ENCODE assay signal across 8 cellular contexts in the genomic region with DNA sequence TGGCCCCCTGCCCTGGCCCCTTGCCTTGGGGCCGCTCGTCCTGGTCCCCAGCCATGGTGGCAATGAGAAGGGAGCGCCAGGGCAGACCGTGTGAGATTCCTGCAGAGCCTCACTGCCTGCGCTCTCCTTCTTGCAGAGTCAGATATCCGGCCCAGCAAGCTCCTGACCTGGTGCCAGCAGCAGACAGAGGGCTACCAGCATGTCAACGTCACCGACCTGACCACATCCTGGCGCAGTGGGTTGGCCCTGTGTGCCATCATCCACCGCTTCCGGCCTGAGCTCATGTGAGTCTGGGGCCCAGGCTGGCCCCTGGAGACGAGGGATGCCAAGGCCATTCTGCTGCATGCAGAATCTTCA.
DNase-seq lines count a peak whose midpoint lies in the region; ATAC-seq and TF ChIP-seq lines count a peak whose summit lies in the region.

No MANE protein-coding gene starts in this region.

- peak; percentile 56 for DNase-seq in CD1c-positive myeloid dendritic cell (ENCODE audit: extremely low spot score)
- DNase-seq in Jurkat, Clone E6-1 (ENCODE audit: low read depth, low spot score), result peak; percentile 93
- DNase-seq in activated CD4-positive, alpha-beta T cell treated with anti-CD3 and anti-CD28 coated beads, Interleukin-2, amount 10 ng/mL, durations not matched to agents 7 days and 5 days, result peak; percentile 94
- DNase-seq in choroid plexus epithelial cell (ENCODE audit: low read depth), result peak; percentile 90
- peak; percentile 53 to 95 (median 88) for DNase-seq in naive thymus-derived CD8-positive, alpha-beta T cell
- peak; percentile 93 for DNase-seq in stromal cell of bone marrow (ENCODE audit: low read depth)
- DNase-seq in NCI-H510A treated with DMSO at 0.1 percent for 48 hours (lab: John Stamatoyannopoulos, UW), result no peak

- peak; percentile 99 for ATAC-seq in GM21447 (IDR thresholded peaks at IDR 0.05; ENCODE audit: unreplicated experiment)
- peak; percentile 95 to 96 for ATAC-seq in naive thymus-derived CD8-positive, alpha-beta T cell

- peak overlapping the region; percentile 35 for H3K4me3 ChIP-seq in Jurkat, Clone E6-1 (ENCODE audit: low read length)
- H3K4me3 ChIP-seq in choroid plexus epithelial cell (ENCODE audit: low read depth, low read length), result no peak overlapping the region

- peaks cover 53% of the 10 kb centered on the region for H3K36me3 Mint-ChIP-seq in activated CD4-positive, alpha-beta T cell treated with anti-CD3 and anti-CD28 coated beads, Interleukin-2, amount 10 ng/mL, durations not matched to agents 7 days and 5 days (ENCODE audit: low read depth)
- H3K36me3 Mint-ChIP-seq in naive thymus-derived CD8-positive, alpha-beta T cell, result peaks cover 0 to 11% (median 2%) of the 10 kb centered on the region in 3 donors

- H3K9me3 Mint-ChIP-seq in activated CD4-positive, alpha-beta T cell treated with anti-CD3 and anti-CD28 coated beads, Interleukin-2, amount 10 ng/mL, durations not matched to agents 7 days and 5 days, result no peaks in the 10 kb centered on the region
- no peaks in the 10 kb centered on the region for H3K9me3 Mint-ChIP-seq in naive thymus-derived CD8-positive, alpha-beta T cell

- CTCF ChIA-PET in activated CD4-positive, alpha-beta T cell treated with anti-CD3 and anti-CD28 coated beads, Interleukin-2, amount 10 ng/mL, durations not matched to agents 7 days and 5 days (lab: Charles Lee), result interaction anchor here (0.8 to 5.8 kb wide), 19 partner anchors 12 to 137 kb away, joined by 3 to 49 read pairs (median 3); no protein-coding TSS in a partner anchor

- POLR2A ChIA-PET in activated CD4-positive, alpha-beta T cell treated with anti-CD3 and anti-CD28 coated beads, Interleukin-2, amount 10 ng/mL, durations not matched to agents 7 days and 5 days (lab: Charles Lee), result interaction anchor here (0.6 to 1.4 kb wide), 5 partner anchors 12 to 115 kb away, joined by 3 to 6 read pairs (median 4); no protein-coding TSS in a partner anchor
- POLR2A ChIA-PET in naive thymus-derived CD8-positive, alpha-beta T cell (lab: Charles Lee), result interaction anchor here (1.1 to 3.4 kb wide), 7 partner anchors 10 to 89 kb away, joined by 3 to 26 read pairs (median 5); no protein-coding TSS in a partner anchor

- peak overlapping the region; percentile 93 for H3K27ac Mint-ChIP-seq in activated CD4-positive, alpha-beta T cell treated with anti-CD3 and anti-CD28 coated beads, Interleukin-2, amount 10 ng/mL, durations not matched to agents 7 days and 5 days
- peak overlapping the region; percentile 82 to 96 (median 94) for H3K27ac Mint-ChIP-seq in naive thymus-derived CD8-positive, alpha-beta T cell

- H3K27me3 Mint-ChIP-seq in activated CD4-positive, alpha-beta T cell treated with anti-CD3 and anti-CD28 coated beads, Interleukin-2, amount 10 ng/mL, durations not matched to agents 7 days and 5 days, result no peaks in the 10 kb centered on the region
- no peaks in the 10 kb centered on the region for H3K27me3 Mint-ChIP-seq in naive thymus-derived CD8-positive, alpha-beta T cell

- no peak for TF ChIP-seq CTCF in choroid plexus epithelial cell (conservative IDR thresholded peaks at IDR 0.05; ENCODE audit: low read depth, low read length)

- peaks cover 66% of the 10 kb centered on the region for H3K4me1 Mint-ChIP-seq in activated CD4-positive, alpha-beta T cell treated with anti-CD3 and anti-CD28 coated beads, Interleukin-2, amount 10 ng/mL, durations not matched to agents 7 days and 5 days
- H3K4me1 Mint-ChIP-seq in naive thymus-derived CD8-positive, alpha-beta T cell, result peaks cover 31 to 60% (median 49%) of the 10 kb centered on the region in 4 donors

- peak overlapping the region; percentile 62 for H3K4me3 Mint-ChIP-seq in activated CD4-positive, alpha-beta T cell treated with anti-CD3 and anti-CD28 coated beads, Interleukin-2, amount 10 ng/mL, durations not matched to agents 7 days and 5 days
- peak overlapping the region; percentile 61 to 93 (median 80) for H3K4me3 Mint-ChIP-seq in naive thymus-derived CD8-positive, alpha-beta T cell
